In the genomic region with DNA sequence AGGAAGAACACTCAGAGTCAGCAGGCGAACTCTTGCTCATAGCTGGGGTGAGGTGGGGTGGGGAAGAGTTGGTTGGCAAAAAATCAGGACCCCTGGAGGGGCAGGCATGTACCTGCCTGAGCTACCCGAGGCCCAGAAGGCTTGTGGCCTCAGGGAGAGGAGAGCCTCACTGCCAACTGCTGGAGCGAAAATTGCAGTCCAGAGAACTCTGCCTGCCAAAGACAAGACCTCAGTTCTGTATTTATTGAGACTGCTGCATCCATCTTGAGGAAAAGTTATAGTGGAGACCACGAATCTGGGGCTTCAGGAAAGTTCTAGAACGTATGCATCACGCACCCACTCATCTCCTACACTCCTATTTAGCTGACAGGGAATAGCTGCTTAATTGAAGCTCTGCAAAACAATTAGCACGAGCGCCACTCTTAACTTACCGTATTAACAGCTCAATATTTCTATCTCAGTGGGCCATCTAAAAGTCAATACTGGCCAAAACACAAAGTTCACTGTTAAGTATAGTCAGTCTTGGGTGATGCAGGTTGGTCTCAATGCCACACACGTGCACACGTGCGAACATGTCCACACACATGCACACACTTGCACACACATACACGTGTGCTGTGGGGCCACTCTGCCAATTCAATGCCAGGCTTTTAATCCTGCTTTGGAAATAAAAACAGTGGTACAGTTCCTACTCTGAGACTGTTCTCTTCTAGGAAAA, we compare ENCODE assay signal across 22 cellular contexts.
DNase-seq lines count a peak whose midpoint lies in the region; ATAC-seq and TF ChIP-seq lines count a peak whose summit lies in the region.
"Had no signal": no experiment of that assay in that cellular context is flagged by ENCODE, and none has a peak within 500 bp of the region (broad histone marks: within the 10 kb centered on the region; RNA-seq: fewer than 3 reads in every experiment).

No MANE protein-coding gene starts in this region.

- peaks cover 68% of the 10 kb centered on the region for H3K4me1 ChIP-seq in left ventricle myocardium inferior
- peaks cover 70% of the 10 kb centered on the region for H3K4me1 ChIP-seq in muscle layer of colon (ENCODE audit: insufficient read depth, low read length)
- H3K4me1 ChIP-seq: testis had no signal

- H3K27ac Mint-ChIP-seq in activated CD8-positive, alpha-beta T cell treated with anti-CD3 and anti-CD28 coated beads, Interleukin-2, amount 10 ng/mL, durations not matched to agents 7 days and 5 days: no peak overlapping the region
- H3K27ac Mint-ChIP-seq: CD14-positive monocyte, mesothelial cell of epicardium had no signal

- H3K4me1 Mint-ChIP-seq in activated CD8-positive, alpha-beta T cell treated with anti-CD3 and anti-CD28 coated beads, Interleukin-2, amount 10 ng/mL, durations not matched to agents 7 days and 5 days (ENCODE audit: low read depth): peaks cover 15% of the 10 kb centered on the region

- H3K4me3 ChIP-seq in left ventricle myocardium inferior (no peak overlapping the region), muscle layer of colon (ENCODE audit: low read depth in 1 of 2, low read length in 2 of 2) (no peak overlapping the region)
- H3K4me3 ChIP-seq: testis had no signal

- no peaks in the 10 kb centered on the region for H3K9me3 Mint-ChIP-seq in activated CD8-positive, alpha-beta T cell treated with anti-CD3 and anti-CD28 coated beads, Interleukin-2, amount 10 ng/mL, durations not matched to agents 7 days and 5 days (ENCODE audit: insufficient read depth)
- H3K9me3 Mint-ChIP-seq: CD14-positive monocyte, mesothelial cell of epicardium had no signal

- peak overlapping the region; percentile 24 for H3K9ac ChIP-seq in muscle layer of colon (ENCODE audit: low read length)

- TF ChIP-seq CTCF in left ventricle myocardium inferior (IDR thresholded peaks at IDR 0.05; ENCODE audit: borderline replicate concordance): no peak

- intact Hi-C loops in left ventricle myocardium inferior (cut with micrococcal nuclease) (loop anchor here (10.0 kb wide), 2 partner anchors 63 to 203 kb away; no protein-coding TSS in a partner anchor), left cardiac atrium (cut with DNase I) (loop anchor here (5.0 to 10.0 kb wide), 2 partner anchors 60 to 583 kb away; a partner anchor contains a TSS)

- H3K27ac ChIP-seq in left ventricle myocardium inferior (replicated peaks) (peak overlapping the region; percentile 50), cingulate gyrus (ENCODE audit: low read depth, low read length) (peak overlapping the region; percentile 88), muscle layer of colon (ENCODE audit: low read depth, low read length) (peak overlapping the region; percentile 1), temporal lobe (ENCODE audit: low read depth, low read length) (peak overlapping the region; percentile 91)
- H3K27ac ChIP-seq: testis had no signal

- no peaks in the 10 kb centered on the region for H3K36me3 Mint-ChIP-seq in activated CD8-positive, alpha-beta T cell treated with anti-CD3 and anti-CD28 coated beads, Interleukin-2, amount 10 ng/mL, durations not matched to agents 7 days and 5 days (ENCODE audit: low read depth)

- DNase-seq in left ventricle myocardium inferior: no peak
- DNase-seq in left cardiac atrium: no peak
- no peak for DNase-seq in AML-193 (lab: John Stamatoyannopoulos, UW)
- DNase-seq in activated CD8-positive, alpha-beta T cell treated with anti-CD3 and anti-CD28 coated beads, Interleukin-2, amount 10 ng/mL, durations not matched to agents 7 days and 5 days: no peak
- DNase-seq in SK-N-DZ (ENCODE audit: low spot score): no peak
- DNase-seq: activated CD4-positive, alpha-beta T cell treated with anti-CD3 and anti-CD28 coated beads, Interleukin-2, amount 50 U/mL, for 4 hours; activated naive CD4-positive, alpha-beta T cell; cerebellar nuclear complex; effector CD4-positive, alpha-beta T cell; GDM1; kidney; NCI-H1436; NCI-H2171 treated with DMSO at 0.1 percent for 48 hours; NCI-H774; PC-3; T-helper 1 cell; testis had no signal

- peaks cover 8% of the 10 kb centered on the region for H3K27me3 Mint-ChIP-seq in activated CD8-positive, alpha-beta T cell treated with anti-CD3 and anti-CD28 coated beads, Interleukin-2, amount 10 ng/mL, durations not matched to agents 7 days and 5 days (ENCODE audit: low read depth)

- CTCF ChIA-PET in activated CD8-positive, alpha-beta T cell treated with anti-CD3 and anti-CD28 coated beads, Interleukin-2, amount 10 ng/mL, durations not matched to agents 7 days and 5 days (lab: Charles Lee): interaction anchor here (1.4 to 9.4 kb wide), 7 partner anchors 15 to 585 kb away, joined by 4 to 102 read pairs (median 18); a partner anchor contains a TSS

- H3K9me3 ChIP-seq in left ventricle myocardium inferior (replicated peaks) (no peaks in the 10 kb centered on the region), muscle layer of colon (ENCODE audit: low read length) (no peaks in the 10 kb centered on the region)
- H3K9me3 ChIP-seq: testis had no signal

- no peak for ATAC-seq in left cardiac atrium
- no peak for ATAC-seq in activated CD8-positive, alpha-beta T cell treated with anti-CD3 and anti-CD28 coated beads, Interleukin-2, amount 10 ng/mL, durations not matched to agents 7 days and 5 days
- ATAC-seq: PC-3 had no signal

- POLR2A ChIA-PET in activated CD8-positive, alpha-beta T cell treated with anti-CD3 and anti-CD28 coated beads, Interleukin-2, amount 10 ng/mL, durations not matched to agents 7 days and 5 days (lab: Charles Lee): no interaction called here

- H3K36me3 ChIP-seq in left ventricle myocardium inferior: peaks cover 9% of the 10 kb centered on the region
- H3K36me3 ChIP-seq in muscle layer of colon (ENCODE audit: insufficient read depth, low read length): peaks cover 14% of the 10 kb centered on the region

- H3K27me3 ChIP-seq in left ventricle myocardium inferior (ENCODE audit: low read depth) (no peaks in the 10 kb centered on the region), muscle layer of colon (ENCODE audit: control insufficient read depth in 1 of 2, insufficient read depth in 2 of 2, low read length in 2 of 2) (no peaks in the 10 kb centered on the region)
- H3K27me3 ChIP-seq: testis had no signal

- no peak overlapping the region for H3K4me3 Mint-ChIP-seq in activated CD8-positive, alpha-beta T cell treated with anti-CD3 and anti-CD28 coated beads, Interleukin-2, amount 10 ng/mL, durations not matched to agents 7 days and 5 days
- H3K4me3 Mint-ChIP-seq: CD14-positive monocyte, mesothelial cell of epicardium had no signal

Comparison
In these comparisons a context has a peak if more than half of its experiments do, and no peak if none do; other contexts are left out.
1. H3K27ac ChIP-seq: peak in every context shown above with its lines; median percentile 91 in temporal lobe; 88 in cingulate gyrus; 50 in left ventricle myocardium inferior; 1 in muscle layer of colon.